Comparison of ENCODE assay signal across 2 cellular contexts in the genomic region with DNA sequence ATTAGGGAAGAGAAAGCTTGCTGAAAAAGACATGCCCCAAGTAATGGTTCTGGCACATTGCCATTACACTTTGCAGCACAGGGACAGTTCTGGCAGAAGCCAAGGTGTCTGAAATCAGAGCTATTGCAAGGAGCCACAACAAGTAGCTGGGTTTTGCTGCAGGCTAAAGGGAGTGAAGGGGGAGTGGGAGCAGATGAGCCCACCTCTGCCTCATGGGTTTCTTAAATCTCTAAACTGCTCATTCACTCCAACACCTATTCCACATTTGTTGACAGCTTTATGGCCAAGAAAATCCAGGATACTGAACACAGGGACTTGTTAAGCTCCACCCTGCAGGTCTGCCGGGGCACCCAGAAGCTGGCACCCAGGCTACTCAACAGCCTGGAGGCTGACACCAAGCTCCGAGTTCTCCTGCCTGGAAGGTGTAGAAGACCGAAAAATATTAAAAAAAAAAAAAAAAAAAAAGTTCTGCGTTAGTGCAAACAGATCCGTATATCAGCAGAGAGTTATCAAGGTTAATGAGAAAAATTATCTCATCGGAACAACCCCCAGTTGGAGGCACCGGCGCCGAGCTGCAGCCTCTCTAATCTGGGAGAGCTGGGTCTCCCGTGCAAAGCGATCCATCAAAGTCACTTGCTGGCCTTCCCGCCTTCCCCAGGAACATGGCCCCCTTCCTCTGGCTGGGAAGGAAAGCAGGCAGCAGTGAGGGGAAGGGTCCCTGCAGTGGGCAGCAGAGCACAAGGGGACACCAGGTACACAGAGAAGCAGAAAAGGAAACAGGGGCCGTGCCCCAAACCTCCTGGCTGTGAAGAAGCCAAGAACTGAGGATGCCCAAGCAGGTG.
TF ChIP-seq lines count a peak whose summit lies in the region.

No MANE protein-coding gene starts in this region.

TF ChIP-seq in Ishikawa, 13 proteins besides CTCF, POLR2A, EP300 and RAD21:
- no peak for TF ChIP-seq MAX (IDR thresholded peaks at IDR 0.05)
- peak; percentile 51; the same call in 1 of the 2 replicates for TF ChIP-seq NFIC (IDR thresholded peaks at IDR 0.05)
TF ChIP-seq in Ishikawa: peak in this region for 1.

TF ChIP-seq in H1, 55 proteins besides CTCF, POLR2A, EP300 and RAD21 (continued from another document):
- TF ChIP-seq, protein P1, sequence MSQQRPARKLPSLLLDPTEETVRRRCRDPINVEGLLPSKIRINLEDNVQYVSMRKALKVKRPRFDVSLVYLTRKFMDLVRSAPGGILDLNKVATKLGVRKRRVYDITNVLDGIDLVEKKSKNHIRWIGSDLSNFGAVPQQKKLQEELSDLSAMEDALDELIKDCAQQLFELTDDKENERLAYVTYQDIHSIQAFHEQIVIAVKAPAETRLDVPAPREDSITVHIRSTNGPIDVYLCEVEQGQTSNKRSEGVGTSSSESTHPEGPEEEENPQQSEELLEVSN (IDR thresholded peaks at IDR 0.05), result 0 out of 2 replicates have a peak, but pooled peaks have one; percentile 17
